ENCODE assay signal across 13 cellular contexts in genomic region chr10:62057872-62058271, GRCh38.
DNase-seq lines count a peak whose midpoint lies in the region; ATAC-seq and TF ChIP-seq lines count a peak whose summit lies in the region.
"Had no signal": no experiment of that assay in that cellular context is flagged by ENCODE, and none has a peak within 500 bp of the region (broad histone marks: within the 10 kb centered on the region; RNA-seq: fewer than 3 reads in every experiment).

No MANE protein-coding gene starts in this region.

- H3K36me3 ChIP-seq in heart right ventricle (peaks cover 0 to 84% (median 17%) of the 10 kb centered on the region in 9 donors), neutrophil (no peaks in the 10 kb centered on the region), upper lobe of left lung (peaks cover 0 to 32% (median 6%) of the 10 kb centered on the region in 4 donors)

- H3K27me3 ChIP-seq in heart right ventricle (no peaks in the 10 kb centered on the region), neutrophil (no peaks in the 10 kb centered on the region), upper lobe of left lung (no peaks in the 10 kb centered on the region)

- H3K27ac ChIP-seq in heart right ventricle (peak overlapping the region; percentile 65 to 98 (median 92)), coronary artery (peak overlapping the region; percentile 92 to 94), neutrophil (peak overlapping the region; percentile 77), upper lobe of left lung (peak overlapping the region; percentile 47 to 71 (median 52))

- no peak for TF ChIP-seq CTCF in heart right ventricle (IDR thresholded peaks at IDR 0.05)
- no peak for TF ChIP-seq CTCF in coronary artery (IDR thresholded peaks at IDR 0.05)
- TF ChIP-seq CTCF in neutrophil (IDR thresholded peaks at IDR 0.05), result no peak
- TF ChIP-seq CTCF in upper lobe of left lung (IDR thresholded peaks at IDR 0.05), result no peak

- intact Hi-C loops in heart right ventricle (cut with DNase I) (no loop called here), cardiac septum (cut with DNase I) (no loop called here)

- DNase-seq in heart right ventricle, result no peak
- no peak for DNase-seq in cardiac septum (ENCODE audit: low spot score)
- no peak for DNase-seq in coronary artery (ENCODE audit: low spot score)
- DNase-seq in upper lobe of left lung, result no peak
- DNase-seq in stimulated activated CD4-positive, alpha-beta T cell treated with anti-CD3 and anti-CD28 coated beads, Interleukin-2, amount 100 ng/mL, for 24 hours, result no peak
- no peak for DNase-seq in retina
- DNase-seq: activated CD4-positive, alpha-beta T cell treated with anti-CD3 and anti-CD28 coated beads for 1 hour; mucosa of descending colon; NCI-H1092 treated with DMSO at 0.1 percent for 48 hours; NCI-H510A treated with DMSO at 0.1 percent for 48 hours had no signal

- ATAC-seq in heart right ventricle (no peak), upper lobe of left lung (ENCODE audit: low FRiP score in 2 of 2) (no peak), GM18909 (IDR thresholded peaks at IDR 0.05; ENCODE audit: poor library complexity, unreplicated experiment) (no peak)
- ATAC-seq: activated naive CD4-positive, alpha-beta T cell treated with anti-CD3 and anti-CD28 coated beads, Interleukin-2, amount 50 U/mL, for 72 hours; mucosa of descending colon had no signal

- no peaks in the 10 kb centered on the region for H3K9me3 ChIP-seq in heart right ventricle
- no peaks in the 10 kb centered on the region for H3K9me3 ChIP-seq in neutrophil
- no peaks in the 10 kb centered on the region for H3K9me3 ChIP-seq in upper lobe of left lung
- H3K9me3 ChIP-seq: mucosa of descending colon had no signal

- TF ChIP-seq EP300 in upper lobe of left lung (IDR thresholded peaks at IDR 0.05), result no peak

- 54 to 61% methylated on average over 5 of the region's 5 CpGs for WGBS in heart right ventricle, 2 donors
- 83 to 84% methylated on average over 5 of the region's 5 CpGs for WGBS in upper lobe of left lung, 2 donors

- peak overlapping the region in 6 of 10 donors; percentile 2 to 26 (median 10) for H3K4me3 ChIP-seq in heart right ventricle
- H3K4me3 ChIP-seq in coronary artery, result peak overlapping the region; percentile 77
- no peak overlapping the region for H3K4me3 ChIP-seq in neutrophil (ENCODE audit: low read depth in 1 of 2, low read length in 1 of 2)
- no peak overlapping the region for H3K4me3 ChIP-seq in upper lobe of left lung
- H3K4me3 ChIP-seq: mucosa of descending colon had no signal

- TF ChIP-seq POLR2A in upper lobe of left lung (IDR thresholded peaks at IDR 0.05), result no peak

- peaks cover 27 to 100% (median 83%) of the 10 kb centered on the region in 9 donors for H3K4me1 ChIP-seq in heart right ventricle
- peaks cover 42 to 46% of the 10 kb centered on the region in 2 experiments for H3K4me1 ChIP-seq in neutrophil (ENCODE audit: control insufficient read depth in 1 of 2, insufficient read depth in 1 of 2, low read depth in 1 of 2, low read length in 1 of 2)
- H3K4me1 ChIP-seq in upper lobe of left lung, result peaks cover 29 to 61% (median 39%) of the 10 kb centered on the region in 4 donors

Comparison
In these comparisons a context has a peak if more than half of its experiments do, and no peak if none do; other contexts are left out.
1. H3K4me3 ChIP-seq: peak in heart right ventricle (6 of 10) and coronary artery (single experiment); none in neutrophil (0 of 2) and upper lobe of left lung (0 of 4).
2. Peak in every context shown above with its lines, with median percentiles within 50 percentile points of each other: H3K27ac ChIP-seq.